In genomic region chr2:69043736-69044400, GRCh38 we compare ENCODE assay signal across 22 cellular contexts. TPM values are rescaled to one million over a fixed set of nuclear protein-coding genes. Genes with fewer than 3 reads are reported as not detected.
"Had no signal": no experiment of that assay in that cellular context is flagged by ENCODE, and none has a peak within 500 bp of the region (broad histone marks: within the 10 kb centered on the region; RNA-seq: fewer than 3 reads in every experiment).

No MANE protein-coding gene starts in this region.

- H3K27ac ChIP-seq: transverse colon, WERI-Rb-1 had no signal

- H3K36me3 ChIP-seq: transverse colon had no signal

- H3K27me3 ChIP-seq: transverse colon had no signal

- ATAC-seq: activated CD4-positive, CD25-positive, alpha-beta regulatory T cell treated with anti-CD3 and anti-CD28 coated beads, Interleukin-2, amount 50 U/mL, for 24 hours; activated CD8-positive, alpha-beta memory T cell treated with anti-CD3 and anti-CD28 coated beads, Interleukin-2, amount 10 ng/mL, durations not matched to agents 7 days and 5 days; activated CD8-positive, alpha-beta T cell treated with anti-CD3 and anti-CD28 coated beads, Interleukin-2, amount 10 ng/mL, durations not matched to agents 7 days and 5 days; activated naive CD8-positive, alpha-beta T cell treated with anti-CD3 and anti-CD28 coated beads, Interleukin-2, amount 50 U/mL, for 24 hours; left colon; right cardiac atrium; T-helper 17 cell had no signal

- H3K4me3 ChIP-seq: transverse colon had no signal

- H3K9me3 ChIP-seq: transverse colon had no signal

- DNase-seq: activated CD4-positive, alpha-beta T cell treated with anti-CD3 and anti-CD28 coated beads, Interleukin-2, amount 50 U/mL, for 1 hour; activated CD8-positive, alpha-beta memory T cell treated with anti-CD3 and anti-CD28 coated beads, Interleukin-2, amount 10 ng/mL, durations not matched to agents 7 days and 5 days; activated CD8-positive, alpha-beta T cell treated with anti-CD3 and anti-CD28 coated beads, Interleukin-2, amount 10 ng/mL, durations not matched to agents 7 days and 5 days; activated naive CD8-positive, alpha-beta T cell treated with anti-CD3 and anti-CD28 coated beads, Interleukin-2, amount 50 U/mL, for 24 hours; activated T-cell treated with anti-CD3 and anti-CD28 coated beads, Interleukin-2, amount 50 U/mL, for 48 hours; dermis blood vessel endothelial cell; effector CD8-positive, alpha-beta T cell; head of caudate nucleus; hippocampal formation; kidney; left colon; right cardiac atrium; stimulated activated CD4-positive, alpha-beta T cell treated with anti-CD3 and anti-CD28 coated beads, Interleukin-2, amount 100 ng/mL, for 48 hours; stimulated activated naive CD4-positive, alpha-beta T cell treated with Interleukin-2 at 50 U/mL for 16 hours; T-helper 17 cell; T1000; transverse colon; WERI-Rb-1 had no signal

- FAIRE-seq: colon, endometrium, kidney had no signal

RNA-seq across cellular contexts. Expression of gene ANTXR1, which starts 30.9 kb away (rescaled TPM):
- total RNA-seq: activated T-helper 2 cell treated with anti-CD3 and anti-CD28 coated beads, Interferon-gamma antibody, Interleukin-2, Interleukin-4, amounts not matched to agents 10 μg/mL and 5 μg/mL and 100 μg/mL, durations not matched to agents 14 hours and 24 hours and 36 hours; T-helper 17 cell had no signal
